In the genomic region with DNA sequence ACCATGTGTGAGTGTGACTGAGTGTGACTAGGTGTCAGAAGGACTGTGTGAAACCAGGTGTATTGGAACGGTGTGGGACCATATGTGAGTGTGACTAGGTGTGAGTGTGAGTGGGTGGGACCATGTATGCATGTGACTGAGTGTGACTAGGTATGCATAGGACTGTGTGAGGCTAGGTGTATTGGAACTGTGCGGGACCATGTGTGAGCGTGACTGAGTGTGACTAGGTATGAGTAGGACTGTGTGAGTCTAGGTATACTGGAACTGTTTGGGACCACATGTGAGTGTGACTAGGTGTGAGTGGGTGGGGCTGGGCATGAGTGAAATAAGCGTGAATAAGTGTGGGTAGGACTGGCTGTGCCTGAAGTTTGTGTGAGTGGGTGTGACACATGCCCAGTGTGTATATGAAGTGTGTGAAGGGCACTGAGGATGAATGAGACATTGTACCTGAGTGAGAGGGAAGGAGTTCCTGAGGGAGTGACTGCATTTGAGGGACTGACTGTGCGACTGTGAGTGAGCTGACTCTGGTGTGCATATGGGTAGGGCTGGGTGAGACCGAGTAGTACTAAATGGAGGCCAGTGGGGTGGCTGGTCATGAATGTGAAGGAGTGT, we compare ENCODE assay signal across 19 cellular contexts.
"Had no signal": no experiment of that assay in that cellular context is flagged by ENCODE, and none has a peak within 500 bp of the region (broad histone marks: within the 10 kb centered on the region; RNA-seq: fewer than 3 reads in every experiment).

No MANE protein-coding gene starts in this region.

- H3K27ac Mint-ChIP-seq: activated CD8-positive, alpha-beta memory T cell treated with anti-CD3 and anti-CD28 coated beads, Interleukin-2, amount 10 ng/mL, durations not matched to agents 7 days and 5 days; activated naive CD4-positive, alpha-beta T cell treated with anti-CD3 and anti-CD28 coated beads for 36 hours; activated T-helper 2 cell treated with anti-CD3 and anti-CD28 coated beads, Interferon-gamma antibody, Interleukin-2, Interleukin-4, amounts not matched to agents 10 μg/mL and 5 μg/mL and 100 μg/mL, durations not matched to agents 14 hours and 24 hours and 36 hours had no signal

- DNase-seq: activated CD4-positive, alpha-beta T cell treated with anti-CD3 and anti-CD28 coated beads, Interleukin-2, amount 50 U/mL, for 48 hours; activated CD4-positive, CD25-positive, alpha-beta regulatory T cell treated with anti-CD3 and anti-CD28 coated beads, Interleukin-2, amount 50 U/mL, for 72 hours; activated CD8-positive, alpha-beta memory T cell treated with anti-CD3 and anti-CD28 coated beads, Interleukin-2, amount 10 ng/mL, durations not matched to agents 7 days and 5 days; activated naive CD4-positive, alpha-beta T cell treated with anti-CD3 and anti-CD28 coated beads for 36 hours; activated T-cell treated with anti-CD3 and anti-CD28 coated beads, Interleukin-2, amount 50 U/mL, for 1 hour; hippocampal formation; mammary epithelial cell; naive B cell; psoas muscle; right lobe of liver; SK-N-SH; T-helper 1 cell; T1000; tibial artery had no signal

- H3K4me2 ChIP-seq: SK-N-SH had no signal

- H3K9ac ChIP-seq: SK-N-SH had no signal

- H3K36me3 Mint-ChIP-seq: activated CD8-positive, alpha-beta memory T cell treated with anti-CD3 and anti-CD28 coated beads, Interleukin-2, amount 10 ng/mL, durations not matched to agents 7 days and 5 days; naive B cell had no signal

- H3K36me3 ChIP-seq: right lobe of liver, tibial artery had no signal

- H3K4me1 Mint-ChIP-seq: activated CD8-positive, alpha-beta memory T cell treated with anti-CD3 and anti-CD28 coated beads, Interleukin-2, amount 10 ng/mL, durations not matched to agents 7 days and 5 days; naive B cell had no signal

- FAIRE-seq: colon, endometrium, keratinocyte had no signal

- H3K9me3 Mint-ChIP-seq: activated naive CD4-positive, alpha-beta T cell treated with anti-CD3 and anti-CD28 coated beads for 36 hours; activated T-helper 2 cell treated with anti-CD3 and anti-CD28 coated beads, Interferon-gamma antibody, Interleukin-2, Interleukin-4, amounts not matched to agents 10 μg/mL and 5 μg/mL and 100 μg/mL, durations not matched to agents 14 hours and 24 hours and 36 hours had no signal

- H3K4me3 Mint-ChIP-seq: activated CD8-positive, alpha-beta memory T cell treated with anti-CD3 and anti-CD28 coated beads, Interleukin-2, amount 10 ng/mL, durations not matched to agents 7 days and 5 days; activated naive CD4-positive, alpha-beta T cell treated with anti-CD3 and anti-CD28 coated beads for 36 hours; naive B cell had no signal

- H3K4me3 ChIP-seq: psoas muscle, right lobe of liver, tibial artery had no signal

- H3K27ac ChIP-seq: psoas muscle, right lobe of liver, tibial artery had no signal

- ATAC-seq: activated CD8-positive, alpha-beta memory T cell treated with anti-CD3 and anti-CD28 coated beads, Interleukin-2, amount 10 ng/mL, durations not matched to agents 7 days and 5 days; left lobe of liver; psoas muscle had no signal

- H3K27me3 ChIP-seq: right lobe of liver, tibial artery had no signal

- H3K4me1 ChIP-seq: psoas muscle, right lobe of liver, tibial artery had no signal

- H3K9me3 ChIP-seq: psoas muscle, right lobe of liver, SK-N-SH, tibial artery had no signal
